ENCODE assay signal across 13 cellular contexts in the genomic region with DNA sequence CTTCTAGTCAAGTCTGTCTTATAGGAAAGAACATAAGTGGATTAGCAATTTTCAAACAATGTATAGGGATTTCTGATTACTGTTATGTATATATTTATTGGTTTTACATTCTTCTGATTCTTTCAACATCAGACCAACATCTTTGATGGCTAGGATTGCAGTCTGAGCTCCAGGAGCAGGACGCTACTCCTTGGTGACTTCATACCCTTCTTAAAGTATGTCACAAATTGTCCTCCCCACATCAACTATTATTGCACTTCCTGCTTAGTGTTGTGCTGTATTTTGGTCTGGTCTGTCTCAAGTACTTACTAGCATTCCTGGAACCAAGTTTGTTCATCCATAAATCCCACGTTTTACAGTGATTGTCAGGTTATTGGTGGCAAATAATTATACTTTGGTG. TPM values are rescaled to one million over a fixed set of nuclear protein-coding genes. Genes with fewer than 3 reads are reported as not detected.
DNase-seq lines count a peak whose midpoint lies in the region; ATAC-seq and TF ChIP-seq lines count a peak whose summit lies in the region.
"Had no signal": no experiment of that assay in that cellular context is flagged by ENCODE, and none has a peak within 500 bp of the region (broad histone marks: within the 10 kb centered on the region; RNA-seq: fewer than 3 reads in every experiment).

No MANE protein-coding gene starts in this region.

- H3K27me3 ChIP-seq in breast epithelium, result no peaks in the 10 kb centered on the region
- H3K27me3 ChIP-seq in adipocyte (replicated peaks; ENCODE audit: control insufficient read depth, insufficient read depth, low read length), result no peaks in the 10 kb centered on the region
- no peaks in the 10 kb centered on the region for H3K27me3 ChIP-seq in iPS-20b (ENCODE audit: insufficient read depth, low read length)
- H3K27me3 ChIP-seq: sigmoid colon had no signal

- no peaks in the 10 kb centered on the region for H3K27me3 Mint-ChIP-seq in MCF 10A (ENCODE audit: insufficient read depth, unreplicated experiment)
- no peaks in the 10 kb centered on the region for H3K27me3 Mint-ChIP-seq in activated CD4-positive, alpha-beta memory T cell treated with anti-CD3 and anti-CD28 coated beads, Interleukin-2, amount 10 ng/mL, durations not matched to agents 7 days and 5 days
- H3K27me3 Mint-ChIP-seq in stimulated activated naive CD8-positive, alpha-beta T cell treated with anti-CD3 and anti-CD28 coated beads, Interleukin-15, amount 100 ng/mL, for 72 hours, result no peaks in the 10 kb centered on the region

- H3K9me3 Mint-ChIP-seq in MCF 10A (ENCODE audit: unreplicated experiment), result no peaks in the 10 kb centered on the region
- H3K9me3 Mint-ChIP-seq in activated CD4-positive, alpha-beta memory T cell treated with anti-CD3 and anti-CD28 coated beads, Interleukin-2, amount 10 ng/mL, durations not matched to agents 7 days and 5 days, result no peaks in the 10 kb centered on the region
- H3K9me3 Mint-ChIP-seq in stimulated activated naive CD8-positive, alpha-beta T cell treated with anti-CD3 and anti-CD28 coated beads, Interleukin-15, amount 100 ng/mL, for 72 hours, result peaks cover 0 to 5% of the 10 kb centered on the region in 2 donors

- ATAC-seq in stimulated activated naive CD8-positive, alpha-beta T cell treated with anti-CD3 and anti-CD28 coated beads, Interleukin-15, amount 100 ng/mL, for 72 hours, result no peak
- no peak for ATAC-seq in GM21381 (IDR thresholded peaks at IDR 0.05; ENCODE audit: unreplicated experiment)
- ATAC-seq: activated CD4-positive, CD25-positive, alpha-beta regulatory T cell treated with anti-CD3 and anti-CD28 coated beads, Interleukin-2, amount 50 U/mL, for 24 hours; activated T-cell treated with anti-CD3 and anti-CD28 coated beads, Interleukin-2, amount 50 U/mL, for 72 hours had no signal

- H3K36me3 Mint-ChIP-seq in MCF 10A (ENCODE audit: insufficient read depth, unreplicated experiment), result no peaks in the 10 kb centered on the region
- no peaks in the 10 kb centered on the region for H3K36me3 Mint-ChIP-seq in activated CD4-positive, alpha-beta memory T cell treated with anti-CD3 and anti-CD28 coated beads, Interleukin-2, amount 10 ng/mL, durations not matched to agents 7 days and 5 days (ENCODE audit: low read depth)

- CTCF ChIA-PET in MCF 10A (lab: Yijun Ruan, JAX), result no interaction called here
- CTCF ChIA-PET in activated CD4-positive, alpha-beta memory T cell treated with anti-CD3 and anti-CD28 coated beads, Interleukin-2, amount 10 ng/mL, durations not matched to agents 7 days and 5 days (lab: Charles Lee), result no interaction called here

- no peak overlapping the region for H3K27ac ChIP-seq in breast epithelium
- H3K27ac ChIP-seq in iPS-20b (ENCODE audit: low read length), result no peak overlapping the region
- H3K27ac ChIP-seq: sigmoid colon had no signal

- H3K4me1 ChIP-seq in breast epithelium, result no peaks in the 10 kb centered on the region
- peaks cover 33% of the 10 kb centered on the region for H3K4me1 ChIP-seq in adipocyte (ENCODE audit: control insufficient read depth, insufficient read depth, low read length)
- H3K4me1 ChIP-seq in iPS-20b (ENCODE audit: insufficient read depth, low read length), result peaks cover 10% of the 10 kb centered on the region

- POLR2A ChIA-PET in MCF 10A (lab: Yijun Ruan, JAX), result interaction anchor here (0.6 to 1.1 kb wide), 2 partner anchors 24 to 462 kb away, joined by 3 read pairs; no protein-coding TSS in a partner anchor
- POLR2A ChIA-PET in activated CD4-positive, alpha-beta memory T cell treated with anti-CD3 and anti-CD28 coated beads, Interleukin-2, amount 10 ng/mL, durations not matched to agents 7 days and 5 days (lab: Charles Lee), result no interaction called here

- no peak overlapping the region for H3K4me3 ChIP-seq in breast epithelium
- peak overlapping the region; percentile 20 for H3K4me3 ChIP-seq in adipocyte (ENCODE audit: low read length)
- 0 out of 2 replicates have a peak overlapping the region, but pooled peaks have one; percentile 31 for H3K4me3 ChIP-seq in iPS-20b (ENCODE audit: low read length)
- H3K4me3 ChIP-seq: sigmoid colon had no signal

- in situ Hi-C loops in G401 (cut with HindIII; ENCODE audit: low sequenced_read_pairs), result no loop called here

- TF ChIP-seq CTCF in MCF 10A (IDR thresholded peaks at IDR 0.05; ENCODE audit: unreplicated experiment), result no peak
- no peak for TF ChIP-seq CTCF in breast epithelium (IDR thresholded peaks at IDR 0.05)

- no peaks in the 10 kb centered on the region for H3K36me3 ChIP-seq in breast epithelium
- no peaks in the 10 kb centered on the region for H3K36me3 ChIP-seq in adipocyte (ENCODE audit: control insufficient read depth, insufficient read depth, low read length, severe bottlenecking)
- H3K36me3 ChIP-seq in iPS-20b (ENCODE audit: insufficient read depth, low read depth, low read length), result no peaks in the 10 kb centered on the region
- H3K36me3 ChIP-seq: sigmoid colon had no signal

- no peak for DNase-seq in MCF 10A (ENCODE audit: unreplicated experiment)
- DNase-seq in breast epithelium (ENCODE audit: low spot score in 2 of 2), result no peak
- peak; percentile 70 for DNase-seq in adipocyte (ENCODE audit: low read depth)
- no peak for DNase-seq in activated CD4-positive, alpha-beta memory T cell treated with anti-CD3 and anti-CD28 coated beads, Interleukin-2, amount 10 ng/mL, durations not matched to agents 7 days and 5 days
- DNase-seq in stimulated activated naive CD8-positive, alpha-beta T cell treated with anti-CD3 and anti-CD28 coated beads, Interleukin-15, amount 100 ng/mL, for 72 hours, result no peak
- DNase-seq in G401 (ENCODE audit: low spot score), result no peak
- DNase-seq: activated T-cell treated with anti-CD3 and anti-CD28 coated beads, Interleukin-2, amount 50 U/mL, for 72 hours; DND-41; Kasumi-1; sigmoid colon had no signal

- peak overlapping the region; percentile 65 for H3K27ac Mint-ChIP-seq in MCF 10A (ENCODE audit: low read depth, unreplicated experiment)
- no peak overlapping the region for H3K27ac Mint-ChIP-seq in activated CD4-positive, alpha-beta memory T cell treated with anti-CD3 and anti-CD28 coated beads, Interleukin-2, amount 10 ng/mL, durations not matched to agents 7 days and 5 days
- no peak overlapping the region for H3K27ac Mint-ChIP-seq in stimulated activated naive CD8-positive, alpha-beta T cell treated with anti-CD3 and anti-CD28 coated beads, Interleukin-15, amount 100 ng/mL, for 72 hours
- H3K27ac Mint-ChIP-seq: activated T-cell treated with anti-CD3 and anti-CD28 coated beads, Interleukin-2, amount 50 U/mL, for 72 hours had no signal

- peak overlapping the region; percentile 31 for H3K9ac ChIP-seq in adipocyte (ENCODE audit: low read length)
- no peak overlapping the region for H3K9ac ChIP-seq in iPS-20b (ENCODE audit: low read depth, low read length)

- H3K9me3 ChIP-seq in breast epithelium (no peaks in the 10 kb centered on the region), adipocyte (ENCODE audit: control insufficient read depth, low read length) (no peaks in the 10 kb centered on the region), iPS-20b (ENCODE audit: insufficient read depth, low read depth, low read length) (no peaks in the 10 kb centered on the region)
- H3K9me3 ChIP-seq: sigmoid colon had no signal

- H3K4me1 Mint-ChIP-seq in MCF 10A (ENCODE audit: insufficient read depth, unreplicated experiment), result peaks cover 25% of the 10 kb centered on the region
- H3K4me1 Mint-ChIP-seq in activated CD4-positive, alpha-beta memory T cell treated with anti-CD3 and anti-CD28 coated beads, Interleukin-2, amount 10 ng/mL, durations not matched to agents 7 days and 5 days, result no peaks in the 10 kb centered on the region
- H3K4me1 Mint-ChIP-seq in stimulated activated naive CD8-positive, alpha-beta T cell treated with anti-CD3 and anti-CD28 coated beads, Interleukin-15, amount 100 ng/mL, for 72 hours, result no peaks in the 10 kb centered on the region

- no peak for TF ChIP-seq POLR2A in breast epithelium (IDR thresholded peaks at IDR 0.05)

- intact Hi-C loops in MCF 10A (cut with micrococcal nuclease), result loop anchor here (5.0 kb wide), 1 partner anchor 46 kb away; no protein-coding TSS in a partner anchor
- intact Hi-C loops in breast epithelium (cut with DNase I; ENCODE audit: low total_unique reads), result no loop called here

- TSS peak; percentile 81 for BruUV-seq in MCF 10A (replicated peaks; lab: Mats Ljungman, UMichigan)

- no peak overlapping the region for H3K4me3 Mint-ChIP-seq in MCF 10A (ENCODE audit: unreplicated experiment)
- H3K4me3 Mint-ChIP-seq in activated CD4-positive, alpha-beta memory T cell treated with anti-CD3 and anti-CD28 coated beads, Interleukin-2, amount 10 ng/mL, durations not matched to agents 7 days and 5 days, result no peak overlapping the region
- H3K4me3 Mint-ChIP-seq in stimulated activated naive CD8-positive, alpha-beta T cell treated with anti-CD3 and anti-CD28 coated beads, Interleukin-15, amount 100 ng/mL, for 72 hours, result no peak overlapping the region
- H3K4me3 Mint-ChIP-seq: activated T-cell treated with anti-CD3 and anti-CD28 coated beads, Interleukin-2, amount 50 U/mL, for 72 hours had no signal

RNA-seq across cellular contexts. Expression of gene MAP2, which starts 49.0 kb away (rescaled TPM):
- 16.2 and 40.2 TPM in 2 replicates for total RNA-seq in MCF 10A (2022)
- 10 to 100 TPM in 2 of 3 donors, 1 to 10 TPM in 1; 8.2 to 18.6 (median 11.5) TPM for total RNA-seq in breast epithelium
- total RNA-seq in activated CD4-positive, alpha-beta memory T cell treated with anti-CD3 and anti-CD28 coated beads, Interleukin-2, amount 10 ng/mL, durations not matched to agents 7 days and 5 days, result not detected
- total RNA-seq in G401 (2014; rRNA removed; shearing (Covaris generic)), result not detected in 2 replicates

Comparison
In these comparisons a context has a peak if more than half of its experiments do, and no peak if none do; other contexts are left out.
1. H3K4me3 ChIP-seq: peak in adipocyte (single experiment) and iPS-20b (single experiment); none in breast epithelium (0 of 3).